In the genomic region with DNA sequence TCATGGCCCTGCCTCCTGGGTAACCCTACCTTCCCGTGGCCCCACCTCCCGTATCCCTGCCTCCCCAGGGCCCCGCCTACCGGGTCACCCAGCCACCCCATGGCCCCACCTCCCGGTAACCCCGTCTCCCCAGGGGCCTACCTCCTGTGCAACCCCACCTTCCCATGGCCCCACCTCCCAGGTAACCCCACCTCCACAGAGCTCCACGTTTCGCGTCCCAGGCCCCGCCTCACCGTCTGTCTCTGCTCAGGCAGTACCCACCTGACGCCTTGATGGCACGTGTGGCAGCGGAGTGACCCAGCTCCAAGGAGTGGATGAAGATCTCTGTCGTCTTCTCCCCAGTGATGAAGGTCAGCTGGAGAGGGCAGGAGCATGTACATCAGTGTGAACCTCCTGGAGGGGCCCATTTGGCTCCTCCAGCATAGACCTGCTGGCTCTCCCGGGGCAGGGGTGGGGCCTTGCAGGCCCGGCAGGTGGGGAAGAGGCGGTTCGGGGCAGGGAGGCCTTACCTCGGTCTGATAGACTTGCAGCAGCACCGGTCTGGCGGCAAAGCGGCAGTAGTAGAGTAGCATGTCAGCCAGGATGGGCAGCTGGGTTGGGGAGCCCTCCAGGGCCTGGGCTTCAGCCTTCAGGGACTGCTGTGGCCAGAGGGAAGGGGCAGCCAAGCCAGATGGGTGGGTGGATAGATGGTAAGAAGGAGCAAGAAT, we compare ENCODE assay signal across 15 cellular contexts. TPM values are rescaled to one million over a fixed set of nuclear protein-coding genes. Genes with fewer than 3 reads are reported as not detected.
DNase-seq lines count a peak whose midpoint lies in the region; ATAC-seq lines count a peak whose summit lies in the region.
"Had no signal": no experiment of that assay in that cellular context is flagged by ENCODE, and none has a peak within 500 bp of the region (broad histone marks: within the 10 kb centered on the region; RNA-seq: fewer than 3 reads in every experiment).

No MANE protein-coding gene starts in this region.

- H3K27me3 Mint-ChIP-seq in activated naive CD4-positive, alpha-beta T cell treated with anti-CD3 and anti-CD28 coated beads for 36 hours (ENCODE audit: low read depth) = no peaks in the 10 kb centered on the region
- H3K27me3 Mint-ChIP-seq in T-helper 17 cell = no peaks in the 10 kb centered on the region
- H3K27me3 Mint-ChIP-seq in stimulated activated naive CD8-positive, alpha-beta T cell treated with anti-CD3 and anti-CD28 coated beads, Interleukin-15, Interleukin-2, amounts not matched to agents 100 ng/mL and 50 ng/mL, for 24 hours = no peaks in the 10 kb centered on the region
- H3K27me3 Mint-ChIP-seq: activated B cell treated with CpG ODN at 0.5 μM for 24 hours had no signal

- no peaks in the 10 kb centered on the region for H3K9me3 Mint-ChIP-seq in activated naive CD4-positive, alpha-beta T cell treated with anti-CD3 and anti-CD28 coated beads for 36 hours
- no peaks in the 10 kb centered on the region for H3K9me3 Mint-ChIP-seq in stimulated activated naive CD8-positive, alpha-beta T cell treated with anti-CD3 and anti-CD28 coated beads, Interleukin-15, Interleukin-2, amounts not matched to agents 100 ng/mL and 50 ng/mL, for 24 hours
- H3K9me3 Mint-ChIP-seq: activated B cell treated with CpG ODN at 0.5 μM for 24 hours, endodermal cell had no signal

- CTCF ChIA-PET in activated naive CD4-positive, alpha-beta T cell treated with anti-CD3 and anti-CD28 coated beads for 36 hours (lab: Charles Lee) = no interaction called here

- no peak overlapping the region for H3K4me3 Mint-ChIP-seq in activated naive CD4-positive, alpha-beta T cell treated with anti-CD3 and anti-CD28 coated beads for 36 hours
- no peak overlapping the region for H3K4me3 Mint-ChIP-seq in T-helper 17 cell
- H3K4me3 Mint-ChIP-seq in stimulated activated naive CD8-positive, alpha-beta T cell treated with anti-CD3 and anti-CD28 coated beads, Interleukin-15, Interleukin-2, amounts not matched to agents 100 ng/mL and 50 ng/mL, for 24 hours = no peak overlapping the region
- H3K4me3 Mint-ChIP-seq: activated B cell treated with CpG ODN at 0.5 μM for 24 hours, endodermal cell had no signal

- intact Hi-C loops in activated naive CD4-positive, alpha-beta T cell treated with anti-CD3 and anti-CD28 coated beads for 36 hours (cut with micrococcal nuclease) = no loop called here

- no peaks in the 10 kb centered on the region for H3K4me1 Mint-ChIP-seq in activated naive CD4-positive, alpha-beta T cell treated with anti-CD3 and anti-CD28 coated beads for 36 hours (ENCODE audit: low read depth)
- H3K4me1 Mint-ChIP-seq in T-helper 17 cell = peaks cover 8% of the 10 kb centered on the region
- no peaks in the 10 kb centered on the region for H3K4me1 Mint-ChIP-seq in stimulated activated naive CD8-positive, alpha-beta T cell treated with anti-CD3 and anti-CD28 coated beads, Interleukin-15, Interleukin-2, amounts not matched to agents 100 ng/mL and 50 ng/mL, for 24 hours (ENCODE audit: low read depth)
- H3K4me1 Mint-ChIP-seq: activated B cell treated with CpG ODN at 0.5 μM for 24 hours, endodermal cell had no signal

- peaks cover 19% of the 10 kb centered on the region for H3K36me3 Mint-ChIP-seq in activated naive CD4-positive, alpha-beta T cell treated with anti-CD3 and anti-CD28 coated beads for 36 hours (ENCODE audit: low read depth)
- H3K36me3 Mint-ChIP-seq in T-helper 17 cell (ENCODE audit: low read depth) = peaks cover 14% of the 10 kb centered on the region
- H3K36me3 Mint-ChIP-seq in stimulated activated naive CD8-positive, alpha-beta T cell treated with anti-CD3 and anti-CD28 coated beads, Interleukin-15, Interleukin-2, amounts not matched to agents 100 ng/mL and 50 ng/mL, for 24 hours (ENCODE audit: low read depth) = peaks cover 40% of the 10 kb centered on the region

- ATAC-seq in T-helper 17 cell (no peak), HG03280 (IDR thresholded peaks at IDR 0.05; ENCODE audit: unreplicated experiment) (no peak)
- ATAC-seq: heart left ventricle, Right ventricle myocardium inferior had no signal

- DNase-seq in activated naive CD4-positive, alpha-beta T cell treated with anti-CD3 and anti-CD28 coated beads for 36 hours = no peak
- no peak for DNase-seq in activated naive CD4-positive, alpha-beta T cell treated with anti-CD3 and anti-CD28 coated beads, Interleukin-2, amount 50 U/mL, for 16 hours
- no peak for DNase-seq in T-helper 17 cell
- DNase-seq in islet precursor cell = peak; percentile 48
- no peak for DNase-seq in HUDEP-2 (lab: John Stamatoyannopoulos, UW; ENCODE audit: unreplicated experiment in 76 of 76)
- no peak for DNase-seq in effector CD4-positive, alpha-beta T cell
- DNase-seq: activated B cell treated with CpG ODN at 0.5 μM for 24 hours, NCI-H187 treated with DMSO at 0.1 percent for 48 hours had no signal

- H3K27ac Mint-ChIP-seq in activated naive CD4-positive, alpha-beta T cell treated with anti-CD3 and anti-CD28 coated beads for 36 hours = peak overlapping the region; percentile 8
- H3K27ac Mint-ChIP-seq in T-helper 17 cell = peak overlapping the region; percentile 37
- peak overlapping the region; percentile 58 for H3K27ac Mint-ChIP-seq in stimulated activated naive CD8-positive, alpha-beta T cell treated with anti-CD3 and anti-CD28 coated beads, Interleukin-15, Interleukin-2, amounts not matched to agents 100 ng/mL and 50 ng/mL, for 24 hours
- H3K27ac Mint-ChIP-seq: activated B cell treated with CpG ODN at 0.5 μM for 24 hours, endodermal cell had no signal

- H3K9me3 ChIP-seq in T-helper 17 cell (ENCODE audit: control insufficient read depth, low read length, poor library complexity, severe bottlenecking) = no peaks in the 10 kb centered on the region
- H3K9me3 ChIP-seq: heart left ventricle had no signal

RNA-seq across cellular contexts. Expression of a gene that starts 18.6 kb away (rescaled TPM):
- total RNA-seq in activated naive CD4-positive, alpha-beta T cell treated with anti-CD3 and anti-CD28 coated beads for 36 hours = under 1 TPM; 0.12 to 0.22 TPM
- under 1 TPM; 0.67 to 0.83 TPM for total RNA-seq in T-helper 17 cell
- total RNA-seq: NCI-H460, renal cortical epithelial cell had no signal

Comparison
In these comparisons a context has a peak if more than half of its experiments do, and no peak if none do; other contexts are left out.
1. H3K27ac Mint-ChIP-seq: peak in every context shown above with its lines; median percentile 58 in stimulated activated naive CD8-positive, alpha-beta T cell treated with anti-CD3 and anti-CD28 coated beads, Interleukin-15, Interleukin-2, amounts not matched to agents 100 ng/mL and 50 ng/mL, for 24 hours; 37 in T-helper 17 cell; 8 in activated naive CD4-positive, alpha-beta T cell treated with anti-CD3 and anti-CD28 coated beads for 36 hours.